In the genomic region with DNA sequence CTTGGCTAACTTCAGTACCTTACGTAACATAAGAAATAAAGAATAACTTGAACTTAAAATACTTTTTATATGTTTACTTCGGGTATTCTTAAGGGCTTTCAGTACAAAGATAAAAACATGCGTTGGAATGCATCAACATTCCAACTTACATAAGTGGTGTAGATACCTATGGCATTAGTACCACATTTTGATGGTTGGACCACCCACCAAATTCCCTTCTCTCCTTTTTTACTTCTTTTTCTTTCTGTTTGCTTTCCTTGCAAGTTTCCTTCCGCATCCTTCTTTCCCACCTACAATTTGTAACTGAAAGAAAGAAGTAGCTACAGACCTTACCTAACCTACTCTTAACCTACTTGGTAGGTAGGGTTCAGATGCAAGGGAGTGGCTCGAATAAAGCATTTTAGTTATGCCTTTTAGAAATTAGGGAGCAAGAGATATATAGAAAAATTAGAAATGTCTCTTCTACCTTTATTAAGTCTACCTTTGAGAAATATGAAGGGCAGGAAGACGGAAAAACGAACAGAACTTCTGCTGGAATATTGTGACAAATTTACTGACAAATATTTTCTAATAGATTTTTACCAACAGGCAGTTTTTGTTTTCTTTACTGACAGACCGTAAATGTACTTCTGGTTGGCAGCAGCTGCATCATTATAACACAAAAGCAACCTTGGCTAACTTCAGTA, we compare ENCODE assay signal across 9 cellular contexts. TPM values are rescaled to one million over a fixed set of nuclear protein-coding genes. Genes with fewer than 3 reads are reported as not detected.
A peak's percentile ranks its signal among the peaks of the same experiment; 100 is the strongest.
DNase-seq lines count a peak whose midpoint lies in the region; ATAC-seq and TF ChIP-seq lines count a peak whose summit lies in the region.
"Had no signal": no experiment of that assay in that cellular context is flagged by ENCODE, and none has a peak within 500 bp of the region (broad histone marks: within the 10 kb centered on the region; RNA-seq: fewer than 3 reads in every experiment).

No MANE protein-coding gene starts in this region.

- WGBS in adrenal gland, 4 donors: 53 to 64% (median 61%) methylated on average over 8 of the region's 8 CpGs
- WGBS in spleen, 5 donors: 59 to 71% (median 65%) methylated on average over 8 of the region's 8 CpGs

- peak overlapping the region; percentile 95 for H3K4me3 Mint-ChIP-seq in HFFc6

- H3K4me3 ChIP-seq in adrenal gland (peak overlapping the region in 1 of 4 donors; percentile 95), spleen (peak overlapping the region in 7 of 8 donors; percentile 68 to 94 (median 91))

- no peaks in the 10 kb centered on the region for H3K9me3 Mint-ChIP-seq in HFFc6

- TF ChIP-seq CTCF in HFFc6 (IDR thresholded peaks at IDR 0.05) (no peak), adrenal gland (IDR thresholded peaks at IDR 0.05) (no peak), spleen (IDR thresholded peaks at IDR 0.05 in 8 of 11, conservative IDR thresholded peaks at IDR 0.05 in 3 of 11) (no peak)

- H3K27me3 ChIP-seq in adrenal gland (no peaks in the 10 kb centered on the region), spleen (replicated peaks in 1 of 7) (no peaks in the 10 kb centered on the region)

- TF ChIP-seq POLR2A in adrenal gland (IDR thresholded peaks at IDR 0.05) (no peak), spleen (IDR thresholded peaks at IDR 0.05) (no peak)

- intact Hi-C loops in adrenal gland (cut with DNase I) (loop anchor here in 1 of 2 donors (5.0 to 10.0 kb wide), 4 partner anchors 127 to 480 kb away; a partner anchor contains a TSS), spleen (cut with DNase I; ENCODE audit: low total_unique reads) (loop anchor here (5.0 kb wide), 2 partner anchors 127 to 177 kb away; a partner anchor contains a TSS)

- H3K27ac ChIP-seq in adrenal gland (peak overlapping the region; percentile 21 to 99 (median 99)), spleen (peak overlapping the region; percentile 93 to 97 (median 94))

- ATAC-seq in GM18873 (IDR thresholded peaks at IDR 0.05; ENCODE audit: low FRiP score, unreplicated experiment): no peak
- no peak for ATAC-seq in GM21723 (IDR thresholded peaks at IDR 0.05; ENCODE audit: unreplicated experiment)

- H3K36me3 Mint-ChIP-seq in HFFc6 (ENCODE audit: low read depth): peaks cover 17% of the 10 kb centered on the region

- DNase-seq in HFFc6 (no peak), adrenal gland (no peak), iris pigment epithelial cell (ENCODE audit: low read depth) (peak; percentile 41), spleen (no peak), NCI-H2227 (lab: John Stamatoyannopoulos, UW; ENCODE audit: unreplicated experiment) (no peak), MV-4-11 (lab: John Stamatoyannopoulos, UW) (no peak)
- DNase-seq: activated CD4-positive, CD25-positive, alpha-beta regulatory T cell treated with anti-CD3 and anti-CD28 coated beads, Interleukin-2, amount 50 U/mL, for 72 hours had no signal

- peaks cover 4 to 22% of the 10 kb centered on the region in 2 donors for H3K4me1 ChIP-seq in adrenal gland (replicated peaks in 1 of 2)
- peaks cover 0 to 53% (median 27%) of the 10 kb centered on the region in 6 donors for H3K4me1 ChIP-seq in spleen

- H3K27me3 Mint-ChIP-seq in HFFc6 (ENCODE audit: insufficient read depth): peaks cover 3% of the 10 kb centered on the region; the same call in 1 of the 2 replicates

- H3K9me3 ChIP-seq in adrenal gland (replicated peaks in 1 of 3) (no peaks in the 10 kb centered on the region), spleen (no peaks in the 10 kb centered on the region)

- H3K4me1 Mint-ChIP-seq in HFFc6 (ENCODE audit: low read depth): peaks cover 42% of the 10 kb centered on the region

- H3K27ac Mint-ChIP-seq in HFFc6: no peak overlapping the region

- H3K36me3 ChIP-seq in adrenal gland (replicated peaks in 1 of 2) (no peaks in the 10 kb centered on the region), spleen (no peaks in the 10 kb centered on the region)

RNA-seq across cellular contexts. Expression of a gene that starts 2.1 kb away (rescaled TPM):
- 100 to 1,000 TPM in 1 of 6 experiments, 10 to 100 TPM in 5; 75.4 to 101 (median 82.2) TPM for total RNA-seq in HFFc6 (2021; fragmentation: NEBNext Ultra II Directional; extraction: Animal tissue kit (Norgen Biotek cat#: 25700))
- 10 to 100 TPM; 42.3 to 100.0 (median 79.9) TPM for total RNA-seq in adrenal gland
- 10 to 100 TPM; 11.9 to 49.1 (median 15.8) TPM for polyA plus RNA-seq in adrenal gland
- total RNA-seq in spleen: 100 to 1,000 TPM; 103 to 189 (median 119) TPM
- 10 to 100 TPM; 10.1 to 16.5 (median 11.0) TPM for polyA plus RNA-seq in spleen
